In the genomic region with DNA sequence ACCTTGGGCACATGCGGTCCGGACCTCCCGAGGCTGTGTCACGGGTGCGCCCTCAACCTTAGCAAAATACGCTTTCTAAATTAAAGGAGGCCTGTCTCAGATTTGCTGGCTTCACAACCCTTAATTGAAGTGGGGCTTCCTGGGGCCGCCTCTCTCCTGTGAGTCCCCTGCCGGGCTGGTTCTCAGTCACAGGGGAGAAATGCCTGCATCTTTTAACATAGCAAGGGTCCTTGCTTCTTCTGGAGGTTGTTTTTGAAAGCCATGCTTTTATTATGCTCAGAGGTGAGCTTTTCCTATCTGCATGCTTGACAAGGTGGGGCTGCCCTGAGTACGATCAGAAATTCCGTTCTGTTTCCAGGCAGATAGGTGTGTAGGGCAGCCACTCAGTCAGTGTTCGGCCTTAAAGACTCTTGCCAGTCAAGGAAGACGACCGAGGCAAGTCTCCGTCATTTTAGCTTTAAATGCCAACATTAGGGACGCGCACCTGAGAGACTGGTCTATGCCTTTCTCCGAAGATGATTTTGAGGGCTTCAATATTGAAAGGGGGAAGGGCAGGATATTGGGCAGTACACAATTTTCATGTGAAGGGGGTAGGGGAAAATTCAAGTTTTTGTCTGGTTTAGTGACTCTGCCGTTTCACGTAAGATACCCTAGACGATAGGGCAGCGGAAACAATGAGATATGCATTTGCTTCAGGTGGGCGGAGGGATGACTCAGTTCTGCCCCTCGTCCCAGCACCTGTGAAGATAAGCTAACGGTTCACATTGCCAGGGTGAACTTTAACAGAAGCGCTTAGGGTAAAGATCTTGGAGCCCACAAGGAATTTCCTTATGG, we compare ENCODE assay signal across 10 cellular contexts. TPM values are rescaled to one million over a fixed set of nuclear protein-coding genes. Genes with fewer than 3 reads are reported as not detected.
A peak's percentile ranks its signal among the peaks of the same experiment; 100 is the strongest.
DNase-seq lines count a peak whose midpoint lies in the region; ATAC-seq, FAIRE-seq and TF ChIP-seq lines count a peak whose summit lies in the region.
"Had no signal": no experiment of that assay in that cellular context is flagged by ENCODE, and none has a peak within 500 bp of the region (broad histone marks: within the 10 kb centered on the region; RNA-seq: fewer than 3 reads in every experiment).

No MANE protein-coding gene starts in this region.

- H3K27ac ChIP-seq in HUES48 (ENCODE audit: low read depth, low read length) (peak overlapping the region; percentile 98), iPS-18a (ENCODE audit: low read length) (peak overlapping the region; percentile 22)
- H3K27ac ChIP-seq: parathyroid adenoma had no signal

- peaks cover 8% of the 10 kb centered on the region for H3K9me3 Mint-ChIP-seq in activated CD4-positive, alpha-beta memory T cell treated with anti-CD3 and anti-CD28 coated beads, Interleukin-2, amount 10 ng/mL, durations not matched to agents 7 days and 5 days

- H3K36me3 ChIP-seq in HUES48 (ENCODE audit: control insufficient read depth, insufficient read depth, low read length) (no peaks in the 10 kb centered on the region), iPS-18a (ENCODE audit: control insufficient read depth, low read depth, low read length) (no peaks in the 10 kb centered on the region)

- H3K4me1 ChIP-seq in HUES48 (ENCODE audit: control insufficient read depth, insufficient read depth, low read length) (peaks cover 55% of the 10 kb centered on the region), iPS-18a (ENCODE audit: control insufficient read depth, low read depth, low read length) (peaks cover 38% of the 10 kb centered on the region)
- H3K4me1 ChIP-seq: parathyroid adenoma had no signal

- H3K36me3 Mint-ChIP-seq in activated CD4-positive, alpha-beta memory T cell treated with anti-CD3 and anti-CD28 coated beads, Interleukin-2, amount 10 ng/mL, durations not matched to agents 7 days and 5 days (ENCODE audit: low read depth): peaks cover 4% of the 10 kb centered on the region

- POLR2A ChIA-PET in activated CD4-positive, alpha-beta memory T cell treated with anti-CD3 and anti-CD28 coated beads, Interleukin-2, amount 10 ng/mL, durations not matched to agents 7 days and 5 days (lab: Charles Lee): interaction anchor here (0.7 to 4.4 kb wide), 13 partner anchors 9 to 109 kb away, joined by 3 to 38 read pairs (median 4); a partner anchor contains a TSS

- H3K9ac ChIP-seq in HUES48 (ENCODE audit: low read depth, low read length) (peak overlapping the region; percentile 33; the same call in 1 of the 2 replicates), iPS-18a (ENCODE audit: low read length) (no peak overlapping the region)
- H3K9ac ChIP-seq: parathyroid adenoma had no signal

- H3K4me3 ChIP-seq in HUES48 (ENCODE audit: low read depth, low read length): peak overlapping the region; percentile 42
- H3K4me3 ChIP-seq in iPS-18a (ENCODE audit: low read length): peak overlapping the region; percentile 19

- peak overlapping the region; percentile 31 for H3K4me3 Mint-ChIP-seq in activated CD4-positive, alpha-beta memory T cell treated with anti-CD3 and anti-CD28 coated beads, Interleukin-2, amount 10 ng/mL, durations not matched to agents 7 days and 5 days

- CTCF ChIA-PET in activated CD4-positive, alpha-beta memory T cell treated with anti-CD3 and anti-CD28 coated beads, Interleukin-2, amount 10 ng/mL, durations not matched to agents 7 days and 5 days (lab: Charles Lee): interaction anchor here (0.7 to 13.9 kb wide), 12 partner anchors 10 to 135 kb away, joined by 3 to 454 read pairs (median 8); a partner anchor contains a TSS

- DNase-seq in activated CD4-positive, alpha-beta memory T cell treated with anti-CD3 and anti-CD28 coated beads, Interleukin-2, amount 10 ng/mL, durations not matched to agents 7 days and 5 days: peak; percentile 75
- peak; percentile 87 for DNase-seq in stimulated activated CD8-positive, alpha-beta memory T cell treated with anti-CD3 and anti-CD28 coated beads, Interleukin-4, amount 100 ng/mL, for 48 hours
- no peak for DNase-seq in D721Med (ENCODE audit: insufficient read length, low spot score)
- DNase-seq in KG1 (lab: John Stamatoyannopoulos, UW): no peak
- no peak for DNase-seq in LoVo (ENCODE audit: low spot score)
- DNase-seq: NCI-H446 treated with DMSO at 0.1 percent for 48 hours had no signal

- H3K27me3 Mint-ChIP-seq in activated CD4-positive, alpha-beta memory T cell treated with anti-CD3 and anti-CD28 coated beads, Interleukin-2, amount 10 ng/mL, durations not matched to agents 7 days and 5 days: peaks cover 7% of the 10 kb centered on the region

- peaks cover 7% of the 10 kb centered on the region for H3K27me3 ChIP-seq in HUES48 (ENCODE audit: control insufficient read depth, insufficient read depth, low read length)
- peaks cover 8% of the 10 kb centered on the region for H3K27me3 ChIP-seq in iPS-18a (ENCODE audit: control insufficient read depth, insufficient read depth, low read length)

- H3K27ac Mint-ChIP-seq in activated CD4-positive, alpha-beta memory T cell treated with anti-CD3 and anti-CD28 coated beads, Interleukin-2, amount 10 ng/mL, durations not matched to agents 7 days and 5 days: peak overlapping the region; percentile 86

- H3K4me1 Mint-ChIP-seq in activated CD4-positive, alpha-beta memory T cell treated with anti-CD3 and anti-CD28 coated beads, Interleukin-2, amount 10 ng/mL, durations not matched to agents 7 days and 5 days: peaks cover 56% of the 10 kb centered on the region

- ATAC-seq in GM21528 (IDR thresholded peaks at IDR 0.05; ENCODE audit: low FRiP score, unreplicated experiment): no peak

- H3K9me3 ChIP-seq in HUES48 (ENCODE audit: control insufficient read depth, insufficient read depth, low read length): 0 out of 2 replicates have a peak, but pooled peaks cover 4% of the 10 kb centered on the region
- H3K9me3 ChIP-seq in iPS-18a (ENCODE audit: control insufficient read depth, low read depth, low read length): no peaks in the 10 kb centered on the region

- FAIRE-seq in D721Med (lab: Jason Lieb, UNC): no peak

- no peak for TF ChIP-seq CTCF in D721Med (IDR thresholded peaks at IDR 0.05; ENCODE audit: insufficient read depth, missing control alignments)

RNA-seq across cellular contexts. Expression of a gene that starts 5.5 kb away (rescaled TPM):
- total RNA-seq in activated CD4-positive, alpha-beta memory T cell treated with anti-CD3 and anti-CD28 coated beads, Interleukin-2, amount 10 ng/mL, durations not matched to agents 7 days and 5 days: 100 to 1,000 TPM; 178 to 187 TPM

Comparison
In these comparisons a context has a peak if more than half of its experiments do, and no peak if none do; other contexts are left out.
1. DNase-seq: peak in activated CD4-positive, alpha-beta memory T cell treated with anti-CD3 and anti-CD28 coated beads, Interleukin-2, amount 10 ng/mL, durations not matched to agents 7 days and 5 days (single experiment) and stimulated activated CD8-positive, alpha-beta memory T cell treated with anti-CD3 and anti-CD28 coated beads, Interleukin-4, amount 100 ng/mL, for 48 hours (single experiment); none in D721Med (single experiment), KG1 (single experiment) and LoVo (single experiment).